In genomic region chr17:39729280-39729851, GRCh38 we compare ENCODE assay signal across 1 cellular context.
TF ChIP-seq lines count a peak whose summit lies in the region.

No MANE protein-coding gene starts in this region.

TF ChIP-seq in H1, 55 proteins besides CTCF, POLR2A, EP300 and RAD21:
- TF ChIP-seq CBX5 (IDR thresholded peaks at IDR 0.05; ENCODE audit: low read depth, low read length) (no peak), POLR2AphosphoS5 (IDR thresholded peaks at IDR 0.05; ENCODE audit: low read depth, low read length) (peak; percentile 57; the same call in 1 of the 2 replicates)
TF ChIP-seq in H1: peak in this region for 1.
